Comparison of ENCODE assay signal across 15 cellular contexts in the genomic region with DNA sequence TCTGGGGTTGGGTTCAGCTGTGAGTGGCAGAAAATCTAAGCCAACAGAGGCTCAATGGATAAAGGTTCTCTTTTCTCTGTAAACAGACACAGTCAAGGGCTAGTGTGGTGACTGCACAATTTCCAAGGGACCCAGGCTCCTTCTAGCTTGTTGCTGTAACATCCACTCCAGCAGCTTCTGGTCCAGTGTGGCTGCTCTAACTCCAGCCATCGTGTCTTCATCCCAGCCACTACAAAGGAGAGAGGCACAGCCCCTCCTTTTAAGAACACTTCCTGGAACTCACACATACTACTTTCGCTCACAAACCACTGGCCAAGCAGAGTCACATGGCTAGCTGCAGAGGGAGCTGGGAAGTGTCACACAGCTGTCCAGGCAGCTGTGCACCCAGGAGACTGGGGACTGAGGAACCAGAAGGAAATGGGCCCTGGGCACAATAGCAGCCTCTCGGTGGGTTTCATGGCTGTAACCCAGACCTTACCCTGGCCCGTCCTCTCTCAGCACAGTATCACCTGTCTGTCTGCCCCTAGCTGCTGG.
DNase-seq lines count a peak whose midpoint lies in the region; ATAC-seq, FAIRE-seq and TF ChIP-seq lines count a peak whose summit lies in the region.
"Had no signal": no experiment of that assay in that cellular context is flagged by ENCODE, and none has a peak within 500 bp of the region (broad histone marks: within the 10 kb centered on the region; RNA-seq: fewer than 3 reads in every experiment).

No MANE protein-coding gene starts in this region.

- no peak overlapping the region for H3K9ac ChIP-seq in H1 (replicated peaks in 1 of 4; ENCODE audit: extremely low read depth in 1 of 4, low read depth in 3 of 4, low read length in 3 of 4)

- no peak for TF ChIP-seq RAD21 in H1 (IDR thresholded peaks at IDR 0.05 in 1 of 2, conservative IDR thresholded peaks at IDR 0.05 in 1 of 2; ENCODE audit: low read depth in 2 of 2, low read length in 2 of 2)

- H3K27ac Mint-ChIP-seq in activated T-cell treated with anti-CD3 and anti-CD28 coated beads, Interleukin-2, amount 50 U/mL, for 24 hours: no peak overlapping the region
- H3K27ac Mint-ChIP-seq in activated T-cell treated with anti-CD3 and anti-CD28 coated beads, Interleukin-2, amount 50 U/mL, for 72 hours: no peak overlapping the region
- H3K27ac Mint-ChIP-seq: CD8-positive, alpha-beta memory T cell had no signal

- no peak for ATAC-seq in activated T-cell treated with anti-CD3 and anti-CD28 coated beads, Interleukin-2, amount 50 U/mL, for 72 hours (replicated peaks in 1 of 2)
- ATAC-seq in sciatic nerve (no peak), HG02870 (IDR thresholded peaks at IDR 0.05; ENCODE audit: unreplicated experiment) (no peak), HG03457 (IDR thresholded peaks at IDR 0.05; ENCODE audit: unreplicated experiment) (no peak)

- H3K9me3 ChIP-seq in HEK293 (ENCODE audit: control insufficient read depth, insufficient read depth, low read depth, low read length) (no peaks in the 10 kb centered on the region), H1 (ENCODE audit: insufficient read depth in 2 of 2, low read depth in 1 of 2, low read length in 1 of 2) (no peaks in the 10 kb centered on the region)

- H4K8ac ChIP-seq in H1 (ENCODE audit: extremely low read depth, insufficient read depth, low read length): no peak overlapping the region

- H3K4me3 ChIP-seq in HEK293 (ENCODE audit: low read depth, low read length): no peak overlapping the region
- no peak overlapping the region for H3K4me3 ChIP-seq in H1 (ENCODE audit: extremely low read depth in 1 of 4, insufficient read depth in 2 of 4, low read depth in 3 of 4, low read length in 4 of 4)
- H3K4me3 ChIP-seq: PC-9, SK-N-MC had no signal

- POLR2A ChIA-PET in HEK293 (lab: Yijun Ruan, JAX): interaction anchor here (0.9 kb wide), 1 partner anchor 122 kb away, joined by 3 read pairs; no protein-coding TSS in a partner anchor
- POLR2A ChIA-PET in H1 (lab: Charles Lee; ENCODE audit: partially characterized antibody): interaction anchor here (1.0 kb wide), 1 partner anchor 12 kb away, joined by 3 read pairs; no protein-coding TSS in a partner anchor

- no peaks in the 10 kb centered on the region for H3K36me3 ChIP-seq in HEK293 (ENCODE audit: control insufficient read depth in 2 of 2, insufficient read depth in 1 of 2, low read length in 2 of 2)
- no peaks in the 10 kb centered on the region for H3K36me3 ChIP-seq in H1 (ENCODE audit: control insufficient read depth in 2 of 4, insufficient read depth in 4 of 4, low read length in 3 of 4)

- WGBS in H1 (ENCODE audit: extremely low coverage in 1 of 2, insufficient coverage in 1 of 2, insufficient read length in 1 of 2, insufficient replicate concordance in 2 of 2, low coverage in 1 of 2, low lambda C conversion rate in 2 of 2, missing lambda C conversion rate in 1 of 2), 2 experiments: 89% methylated on average over 4 of the region's 4 CpGs; no CpG with 5 or more reads in 1 of the 2 experiments

- no peak overlapping the region for H3K23ac ChIP-seq in H1 (ENCODE audit: insufficient read length)

- no peak overlapping the region for H3K4ac ChIP-seq in H1 (replicated peaks; ENCODE audit: insufficient read length, low read depth, low read length)

- no peak overlapping the region for H3K14ac ChIP-seq in H1 (ENCODE audit: insufficient read length)

- no peak overlapping the region for H2BK5ac ChIP-seq in H1 (ENCODE audit: low read depth, low read length)

- no peaks in the 10 kb centered on the region for H3K23me2 ChIP-seq in H1 (ENCODE audit: low read depth, low read length)

- H2BK12ac ChIP-seq in H1 (ENCODE audit: low read depth, low read length): 0 out of 2 replicates have a peak overlapping the region, but pooled peaks have one; percentile 39

- TF ChIP-seq EP300 in H1 (IDR thresholded peaks at IDR 0.05; ENCODE audit: borderline replicate concordance in 1 of 2, low read depth in 2 of 2, low read length in 2 of 2): no peak

- no peak overlapping the region for H2AFZ ChIP-seq in H1 (ENCODE audit: low read length)
- H2AFZ ChIP-seq: PC-9 had no signal

- no peaks in the 10 kb centered on the region for H3K79me2 ChIP-seq in H1 (ENCODE audit: control insufficient read depth in 1 of 2, insufficient read depth in 2 of 2, low read length in 2 of 2)

- intact Hi-C loops in sciatic nerve (cut with DNase I): no loop called here

- H3K56ac ChIP-seq in H1 (replicated peaks; ENCODE audit: insufficient read length, low read depth, low read length): no peak overlapping the region

- H2BK20ac ChIP-seq in H1 (ENCODE audit: low read length): no peak overlapping the region

- H4K20me1 ChIP-seq in H1 (replicated peaks in 1 of 2; ENCODE audit: control insufficient read depth in 1 of 2, insufficient read depth in 2 of 2, low read length in 2 of 2): no peaks in the 10 kb centered on the region

- no peak overlapping the region for H3K4me3 Mint-ChIP-seq in activated T-cell treated with anti-CD3 and anti-CD28 coated beads, Interleukin-2, amount 50 U/mL, for 24 hours
- H3K4me3 Mint-ChIP-seq in activated T-cell treated with anti-CD3 and anti-CD28 coated beads, Interleukin-2, amount 50 U/mL, for 72 hours: no peak overlapping the region
- H3K4me3 Mint-ChIP-seq: CD8-positive, alpha-beta memory T cell had no signal

- H2AK5ac ChIP-seq in H1 (ENCODE audit: low read depth, low read length): no peak overlapping the region

- H2BK120ac ChIP-seq in H1 (replicated peaks; ENCODE audit: low read depth, low read length): no peak overlapping the region

- no peak for TF ChIP-seq POLR2A in H1 (IDR thresholded peaks at IDR 0.05; ENCODE audit: control extremely low read depth in 1 of 2, low read depth in 2 of 2, low read length in 2 of 2)

- no peaks in the 10 kb centered on the region for H3K36me3 Mint-ChIP-seq in activated T-cell treated with anti-CD3 and anti-CD28 coated beads, Interleukin-2, amount 50 U/mL, for 24 hours (ENCODE audit: low read depth)
- no peaks in the 10 kb centered on the region for H3K36me3 Mint-ChIP-seq in activated T-cell treated with anti-CD3 and anti-CD28 coated beads, Interleukin-2, amount 50 U/mL, for 72 hours (ENCODE audit: insufficient read depth in 2 of 2)
- H3K36me3 Mint-ChIP-seq: CD8-positive, alpha-beta memory T cell had no signal

- no peak overlapping the region for H4K91ac ChIP-seq in H1 (replicated peaks; ENCODE audit: insufficient read length, low read length)

- TF ChIP-seq CTCF in HEK293 (tag by site-specific recombination; IDR thresholded peaks at IDR 0.05): no peak
- TF ChIP-seq CTCF in H1 (IDR thresholded peaks at IDR 0.05; ENCODE audit: control extremely low read depth in 1 of 3, insufficient read depth in 1 of 3, low read depth in 1 of 3, low read length in 3 of 3): no peak

- CTCF ChIA-PET in HEK293 (lab: Yijun Ruan, JAX): interaction anchor here (1.1 kb wide), 1 partner anchor 20 kb away, joined by 3 read pairs; no protein-coding TSS in a partner anchor
- CTCF ChIA-PET in H1 (lab: Charles Lee; ENCODE audit: partially characterized antibody): interaction anchor here (0.8 to 6.7 kb wide), 14 partner anchors 9 to 129 kb away, joined by 3 to 36 read pairs (median 5); no protein-coding TSS in a partner anchor

- FAIRE-seq in H1 (lab: Jason Lieb, UNC): no peak
- FAIRE-seq: D721Med had no signal

- H3K27ac ChIP-seq in HEK293 (ENCODE audit: extremely low read depth, low read depth, low read length): no peak overlapping the region
- no peak overlapping the region for H3K27ac ChIP-seq in H1 (ENCODE audit: low read depth, low read length)
- H3K27ac ChIP-seq: PC-9, SK-N-MC had no signal

- peaks cover 3% of the 10 kb centered on the region for H3K27me3 Mint-ChIP-seq in activated T-cell treated with anti-CD3 and anti-CD28 coated beads, Interleukin-2, amount 50 U/mL, for 24 hours
- no peaks in the 10 kb centered on the region for H3K27me3 Mint-ChIP-seq in activated T-cell treated with anti-CD3 and anti-CD28 coated beads, Interleukin-2, amount 50 U/mL, for 72 hours (ENCODE audit: low read depth)

- no peaks in the 10 kb centered on the region; a peak in 1 of 7 replicates for H3K27me3 ChIP-seq in H1 (replicated peaks in 1 of 4; ENCODE audit: control insufficient read depth in 3 of 4, extremely low read depth in 1 of 4, insufficient read depth in 3 of 4, low read length in 3 of 4)

- peak; percentile 2 for DNase-seq in activated T-cell treated with anti-CD3 and anti-CD28 coated beads, Interleukin-2, amount 50 U/mL, for 24 hours
- no peak for DNase-seq in activated T-cell treated with anti-CD3 and anti-CD28 coated beads, Interleukin-2, amount 50 U/mL, for 72 hours
- DNase-seq in H1 (ENCODE audit: low read depth in 1 of 2, low spot score in 2 of 2) (no peak), sciatic nerve (ENCODE audit: low spot score) (peak; percentile 18), NK-92 (lab: John Stamatoyannopoulos, UW; ENCODE audit: unreplicated experiment) (no peak)
- DNase-seq: DMS79, NCI-H1105 treated with DMSO at 0.1 percent for 48 hours, NCI-H1694 treated with DMSO at 0.1 percent for 48 hours, PC-9 had no signal

- H3K18ac ChIP-seq in H1 (ENCODE audit: extremely low read depth, low read length): no peak overlapping the region

- no peaks in the 10 kb centered on the region for H3K79me1 ChIP-seq in H1 (ENCODE audit: low read depth, low read length)

- H3K9me3 Mint-ChIP-seq in activated T-cell treated with anti-CD3 and anti-CD28 coated beads, Interleukin-2, amount 50 U/mL, for 24 hours: no peaks in the 10 kb centered on the region
- H3K9me3 Mint-ChIP-seq in activated T-cell treated with anti-CD3 and anti-CD28 coated beads, Interleukin-2, amount 50 U/mL, for 72 hours: no peaks in the 10 kb centered on the region
- H3K9me3 Mint-ChIP-seq: CD8-positive, alpha-beta memory T cell had no signal

- H3K4me1 Mint-ChIP-seq in activated T-cell treated with anti-CD3 and anti-CD28 coated beads, Interleukin-2, amount 50 U/mL, for 24 hours (ENCODE audit: low read depth): no peaks in the 10 kb centered on the region
- no peaks in the 10 kb centered on the region for H3K4me1 Mint-ChIP-seq in activated T-cell treated with anti-CD3 and anti-CD28 coated beads, Interleukin-2, amount 50 U/mL, for 72 hours (ENCODE audit: low read depth)
- H3K4me1 Mint-ChIP-seq: CD8-positive, alpha-beta memory T cell had no signal

- no peak overlapping the region for H4K5ac ChIP-seq in H1 (ENCODE audit: insufficient read length, low read depth, low read length)

- H2BK15ac ChIP-seq in H1 (ENCODE audit: low read length): 0 out of 2 replicates have a peak overlapping the region, but pooled peaks have one; percentile 46

- H3K4me1 ChIP-seq in HEK293 (ENCODE audit: control insufficient read depth, insufficient read depth, low read length) (no peaks in the 10 kb centered on the region), H1 (replicated peaks in 1 of 4; ENCODE audit: control insufficient read depth in 3 of 4, insufficient read depth in 4 of 4, low read length in 3 of 4) (peaks cover 0 to 8% (median 0%) of the 10 kb centered on the region in 4 experiments; a peak in 1 of 7 replicates)

- no peak overlapping the region for H3K4me2 ChIP-seq in H1 (ENCODE audit: insufficient read depth in 1 of 2, low read depth in 2 of 2, low read length in 2 of 2)
- H3K4me2 ChIP-seq: PC-9 had no signal

TF ChIP-seq in HEK293, 187 proteins besides CTCF, POLR2A, EP300 and RAD21 (continues in another document):
- peak; percentile 63 for TF ChIP-seq SETDB1 (IDR thresholded peaks at IDR 0.05; ENCODE audit: insufficient read length, low read length)

TF ChIP-seq in H1, 55 proteins besides CTCF, POLR2A, EP300 and RAD21 (continues in another document):
- no peak for TF ChIP-seq SIN3A (conservative IDR thresholded peaks at IDR 0.05 in 1 of 2, IDR thresholded peaks at IDR 0.05 in 1 of 2; ENCODE audit: low read depth in 1 of 2, low read length in 2 of 2)

Comparison
In these comparisons a context has a peak if more than half of its experiments do, and no peak if none do; other contexts are left out.
1. DNase-seq: peak in activated T-cell treated with anti-CD3 and anti-CD28 coated beads, Interleukin-2, amount 50 U/mL, for 24 hours (single experiment) and sciatic nerve (single experiment); none in activated T-cell treated with anti-CD3 and anti-CD28 coated beads, Interleukin-2, amount 50 U/mL, for 72 hours (0 of 2), H1 (0 of 2) and NK-92 (single experiment).